ENCODE assay signal across 12 cellular contexts in genomic region chr3:51673181-51673801, GRCh38. TPM values are rescaled to one million over a fixed set of nuclear protein-coding genes. Genes with fewer than 3 reads are reported as not detected.
DNase-seq lines count a peak whose midpoint lies in the region; ATAC-seq and TF ChIP-seq lines count a peak whose summit lies in the region.
"Had no signal": no experiment of that assay in that cellular context is flagged by ENCODE, and none has a peak within 500 bp of the region (broad histone marks: within the 10 kb centered on the region; RNA-seq: fewer than 3 reads in every experiment).

No MANE protein-coding gene starts in this region.

- no peaks in the 10 kb centered on the region for H3K9me3 ChIP-seq in psoas muscle
- H3K9me3 ChIP-seq: HAP-1, thyroid gland had no signal

- CTCF ChIA-PET in T-cell (lab: Charles Lee) = interaction anchor here (0.5 to 2.3 kb wide), 6 partner anchors 8 to 781 kb away, joined by 3 to 30 read pairs (median 7); partner anchors contain the start of genes DCAF1 (in 1 of the 2) and TNNC1 (in 1 of the 2)

- DNase-seq in T-helper 1 cell (no peak), T-cell (peak in 1 of 34 experiments; percentile 16), epithelial cell of proximal tubule (ENCODE audit: low read depth) (peak; percentile 52), psoas muscle (no peak), coronary artery (ENCODE audit: low spot score) (no peak)
- DNase-seq in stimulated activated naive CD4-positive, alpha-beta T cell (lab: John Stamatoyannopoulos, UW) = no peak
- DNase-seq: NCI-H524; stimulated activated CD4-positive, alpha-beta T cell treated with anti-CD3 and anti-CD28 coated beads, Interleukin-1b, Interleukin-23, amount 100 ng/mL, for 48 hours; thyroid gland had no signal

- H3K36me3 Mint-ChIP-seq in T-helper 1 cell treated with Interleukin-12 subunit alpha and Interleukin-12 subunit beta and Interleukin-4 antibody, amounts not matched to agents 30 μg/mL and 1 μg/mL, for 36 hours (ENCODE audit: low read depth) = peaks cover 26% of the 10 kb centered on the region
- H3K36me3 Mint-ChIP-seq in T-cell = peaks cover 17% of the 10 kb centered on the region

- H3K27ac Mint-ChIP-seq in T-helper 1 cell treated with Interleukin-12 subunit alpha and Interleukin-12 subunit beta and Interleukin-4 antibody, amounts not matched to agents 30 μg/mL and 1 μg/mL, for 36 hours = peak overlapping the region; percentile 82
- peak overlapping the region; percentile 84 to 87 for H3K27ac Mint-ChIP-seq in T-cell

- H3K36me3 ChIP-seq in psoas muscle (ENCODE audit: insufficient read depth in 1 of 2, low read depth in 1 of 2) = peaks cover 0 to 30% of the 10 kb centered on the region in 2 donors
- H3K36me3 ChIP-seq: thyroid gland had no signal

- H3K9me3 Mint-ChIP-seq in T-helper 1 cell treated with Interleukin-12 subunit alpha and Interleukin-12 subunit beta and Interleukin-4 antibody, amounts not matched to agents 30 μg/mL and 1 μg/mL, for 36 hours = no peaks in the 10 kb centered on the region
- no peaks in the 10 kb centered on the region for H3K9me3 Mint-ChIP-seq in T-cell

- H3K4me1 Mint-ChIP-seq in T-helper 1 cell treated with Interleukin-12 subunit alpha and Interleukin-12 subunit beta and Interleukin-4 antibody, amounts not matched to agents 30 μg/mL and 1 μg/mL, for 36 hours (ENCODE audit: low read depth) = peaks cover 73% of the 10 kb centered on the region
- H3K4me1 Mint-ChIP-seq in T-cell = peaks cover 83 to 90% (median 90%) of the 10 kb centered on the region in 3 donors

- peak overlapping the region; percentile 16 for H3K27ac ChIP-seq in psoas muscle
- no peak overlapping the region for H3K27ac ChIP-seq in coronary artery

- ATAC-seq in T-cell (replicated peaks in 1 of 4) = no peak
- ATAC-seq in psoas muscle = no peak
- ATAC-seq in GM18907 (IDR thresholded peaks at IDR 0.05; ENCODE audit: unreplicated experiment) = no peak

- H3K4me1 ChIP-seq in psoas muscle = peaks cover 23% of the 10 kb centered on the region

- no peak for TF ChIP-seq CTCF in epithelial cell of proximal tubule (conservative IDR thresholded peaks at IDR 0.05; ENCODE audit: low read depth, low read length)
- no peak for TF ChIP-seq CTCF in psoas muscle (IDR thresholded peaks at IDR 0.05)
- no peak for TF ChIP-seq CTCF in coronary artery (IDR thresholded peaks at IDR 0.05)

- POLR2A ChIA-PET in T-cell (lab: Charles Lee) = interaction anchor here in 1 of 2 donors (1.7 kb wide), 1 partner anchor 8 kb away, joined by 9 read pairs; no protein-coding TSS in a partner anchor

- WGBS in psoas muscle, 3 donors = 74 to 84% (median 82%) methylated on average over 4 of the region's 4 CpGs

- H3K4me3 ChIP-seq in epithelial cell of proximal tubule (ENCODE audit: low read depth, low read length) = no peak overlapping the region
- H3K4me3 ChIP-seq in psoas muscle = no peak overlapping the region
- no peak overlapping the region for H3K4me3 ChIP-seq in coronary artery
- H3K4me3 ChIP-seq: HAP-1, thyroid gland had no signal

- no peaks in the 10 kb centered on the region for H3K27me3 Mint-ChIP-seq in T-helper 1 cell treated with Interleukin-12 subunit alpha and Interleukin-12 subunit beta and Interleukin-4 antibody, amounts not matched to agents 30 μg/mL and 1 μg/mL, for 36 hours (ENCODE audit: low read depth)
- no peaks in the 10 kb centered on the region for H3K27me3 Mint-ChIP-seq in T-cell

- H3K27me3 ChIP-seq in psoas muscle (ENCODE audit: insufficient read depth in 3 of 3, low read length in 2 of 3) = no peaks in the 10 kb centered on the region
- H3K27me3 ChIP-seq: thyroid gland had no signal

- intact Hi-C loops in psoas muscle (cut with DNase I) = loop anchor here (5.0 to 10.0 kb wide), 2 partner anchors 278 to 286 kb away; partner anchors contain the start of genes MANF (in 1 of the 2) and RBM15B (in 1 of the 2)

- peak overlapping the region; percentile 82 for H3K4me3 Mint-ChIP-seq in T-helper 1 cell treated with Interleukin-12 subunit alpha and Interleukin-12 subunit beta and Interleukin-4 antibody, amounts not matched to agents 30 μg/mL and 1 μg/mL, for 36 hours
- peak overlapping the region; percentile 14 to 92 (median 73) for H3K4me3 Mint-ChIP-seq in T-cell

RNA-seq across cellular contexts. Expression of gene TEX264, which starts 2.2 kb away (rescaled TPM):
- total RNA-seq in T-cell (10 to 100 TPM; 35.9 to 51.0 (median 47.0) TPM), epithelial cell of proximal tubule (54.5 and 55.3 TPM in 2 replicates), psoas muscle (10 to 100 TPM; 16.8 to 29.6 (median 21.9) TPM)
- polyA plus RNA-seq in psoas muscle = 10 to 100 TPM; 60.9 to 71.5 (median 66.2) TPM

RNA-seq across cellular contexts. Expression of gene GRM2, which starts 33.6 kb away (rescaled TPM):
- total RNA-seq in T-cell = 1 to 10 TPM; 1.5 to 6.9 (median 2.2) TPM
- not detected in 2 replicates for total RNA-seq in epithelial cell of proximal tubule
- under 1 TPM; 0.15 to 0.58 (median 0.42) TPM for total RNA-seq in psoas muscle
- under 1 TPM; 0.09 to 0.13 (median 0.11) TPM for polyA plus RNA-seq in psoas muscle
